Comparison of ENCODE assay signal across 8 cellular contexts in genomic region chrX:120560842-120561633, GRCh38. TPM values are rescaled to one million over a fixed set of nuclear protein-coding genes. Genes with fewer than 3 reads are reported as not detected.
A peak's percentile ranks its signal among the peaks of the same experiment; 100 is the strongest.
DNase-seq lines count a peak whose midpoint lies in the region; ATAC-seq, FAIRE-seq and TF ChIP-seq lines count a peak whose summit lies in the region.

Gene CUL4B, minus strand, starts transcription at chrX:120560962. Its CDS starts 324 bp downstream, at chrX:120560638.

- H2AFZ ChIP-seq in H1 (ENCODE audit: low read length) = peak within 1 kb of the TSS; percentile 53; the same call in 1 of the 2 replicates

- peak; percentile 48 to 84 for TF ChIP-seq POLR2A in H1 (IDR thresholded peaks at IDR 0.05; ENCODE audit: control extremely low read depth in 1 of 2, low read depth in 2 of 2, low read length in 2 of 2)

- H3K9me3 Mint-ChIP-seq in activated CD8-positive, alpha-beta memory T cell treated with anti-CD3 and anti-CD28 coated beads, Interleukin-2, amount 10 ng/mL, durations not matched to agents 7 days and 5 days (ENCODE audit: low read depth) = no peaks in the 10 kb centered on the region

- peak within 1 kb of the TSS; percentile 96 for H4K8ac ChIP-seq in H1 (ENCODE audit: extremely low read depth, insufficient read depth, low read length)
- H4K8ac ChIP-seq in mesendoderm (ENCODE audit: low read depth, low read length) = peak within 1 kb of the TSS; percentile 89

- H2BK5ac ChIP-seq in H1 (ENCODE audit: low read depth, low read length) (peak within 1 kb of the TSS; percentile 71; the same call in 1 of the 2 replicates), mesendoderm (ENCODE audit: low read length) (no peak within 1 kb of the TSS)

- H3K27ac Mint-ChIP-seq in activated CD8-positive, alpha-beta memory T cell treated with anti-CD3 and anti-CD28 coated beads, Interleukin-2, amount 10 ng/mL, durations not matched to agents 7 days and 5 days = peak within 1 kb of the TSS; percentile 89

- no peak within 1 kb of the TSS for H3K23ac ChIP-seq in H1 (ENCODE audit: insufficient read length)
- H3K23ac ChIP-seq in mesendoderm (ENCODE audit: low read length) = no peak within 1 kb of the TSS

- TF ChIP-seq EP300 in H1 (IDR thresholded peaks at IDR 0.05; ENCODE audit: borderline replicate concordance in 1 of 2, low read depth in 2 of 2, low read length in 2 of 2) = no peak

- H4K5ac ChIP-seq in H1 (ENCODE audit: insufficient read length, low read depth, low read length) (peak within 1 kb of the TSS; percentile 91), mesendoderm (ENCODE audit: low read length) (no peak within 1 kb of the TSS)

- peak; percentile 84 for ATAC-seq in GM21381 (IDR thresholded peaks at IDR 0.05; ENCODE audit: unreplicated experiment)
- ATAC-seq in activated CD8-positive, alpha-beta memory T cell treated with anti-CD3 and anti-CD28 coated beads, Interleukin-2, amount 10 ng/mL, durations not matched to agents 7 days and 5 days = peak; percentile 90

- peaks cover 6% of the 10 kb centered on the region; the same call in 1 of the 2 replicates for H3K23me2 ChIP-seq in H1 (ENCODE audit: low read depth, low read length)

- peaks cover 7% of the 10 kb centered on the region for H3K36me3 Mint-ChIP-seq in activated CD8-positive, alpha-beta memory T cell treated with anti-CD3 and anti-CD28 coated beads, Interleukin-2, amount 10 ng/mL, durations not matched to agents 7 days and 5 days

- peak within 1 kb of the TSS; percentile 85 to 96 for H3K4me2 ChIP-seq in H1 (ENCODE audit: insufficient read depth in 1 of 2, low read depth in 2 of 2, low read length in 2 of 2)
- peak within 1 kb of the TSS; percentile 52 for H3K4me2 ChIP-seq in mesendoderm (ENCODE audit: low read length)

- H3K79me2 ChIP-seq in H1 (ENCODE audit: control insufficient read depth in 1 of 2, insufficient read depth in 2 of 2, low read length in 2 of 2) (peaks cover 0 to 25% of the 10 kb centered on the region in 2 experiments; a peak in 2 of 4 replicates), mesendoderm (ENCODE audit: control insufficient read depth, insufficient read depth, low read length) (peaks cover 2% of the 10 kb centered on the region)

- no peak within 1 kb of the TSS for H3K14ac ChIP-seq in H1 (ENCODE audit: insufficient read length)

- H3K4me1 Mint-ChIP-seq in activated CD8-positive, alpha-beta memory T cell treated with anti-CD3 and anti-CD28 coated beads, Interleukin-2, amount 10 ng/mL, durations not matched to agents 7 days and 5 days = peaks cover 21% of the 10 kb centered on the region

- H3K27ac ChIP-seq in H1 (ENCODE audit: low read depth, low read length) = peak within 1 kb of the TSS; percentile 86
- H3K27ac ChIP-seq in mesendoderm (ENCODE audit: low read depth, low read length) = peak within 1 kb of the TSS; percentile 97

- H2BK12ac ChIP-seq in H1 (ENCODE audit: low read depth, low read length) = peak within 1 kb of the TSS; percentile 50; the same call in 1 of the 2 replicates

- H3K4me3 ChIP-seq in H1 (ENCODE audit: extremely low read depth in 1 of 4, insufficient read depth in 2 of 4, low read depth in 3 of 4, low read length in 4 of 4) = peak within 1 kb of the TSS; percentile 71 to 95 (median 79)
- H3K4me3 ChIP-seq in mesendoderm (ENCODE audit: low read length) = peak within 1 kb of the TSS; percentile 54

- H3K4me1 ChIP-seq in H1 (replicated peaks in 1 of 4; ENCODE audit: control insufficient read depth in 3 of 4, insufficient read depth in 4 of 4, low read length in 3 of 4) = no peaks in the 10 kb centered on the region; a peak in 2 of 7 replicates
- H3K4me1 ChIP-seq in mesendoderm (ENCODE audit: control insufficient read depth, low read depth, low read length) = no peaks in the 10 kb centered on the region

- CTCF ChIA-PET in activated CD8-positive, alpha-beta memory T cell treated with anti-CD3 and anti-CD28 coated beads, Interleukin-2, amount 10 ng/mL, durations not matched to agents 7 days and 5 days (lab: Charles Lee) = interaction anchor here (1.0 to 2.6 kb wide), 3 partner anchors 16 to 43 kb away, joined by 3 to 12 read pairs (median 3); partner anchors contain the start of gene MCTS1
- CTCF ChIA-PET in H1 (lab: Charles Lee; ENCODE audit: partially characterized antibody) = interaction anchor here (1.1 kb wide), 1 partner anchor 75 kb away, joined by 3 read pairs; no protein-coding TSS in a partner anchor

- no peaks in the 10 kb centered on the region for H3K9me3 ChIP-seq in H1 (ENCODE audit: insufficient read depth in 2 of 2, low read depth in 1 of 2, low read length in 1 of 2)

- TF ChIP-seq CTCF in H1 (IDR thresholded peaks at IDR 0.05; ENCODE audit: control extremely low read depth in 1 of 3, insufficient read depth in 1 of 3, low read depth in 1 of 3, low read length in 3 of 3) = no peak

- peak within 1 kb of the TSS; percentile 91 for H3K4me3 Mint-ChIP-seq in activated CD8-positive, alpha-beta memory T cell treated with anti-CD3 and anti-CD28 coated beads, Interleukin-2, amount 10 ng/mL, durations not matched to agents 7 days and 5 days

- no peaks in the 10 kb centered on the region for H4K20me1 ChIP-seq in H1 (replicated peaks in 1 of 2; ENCODE audit: control insufficient read depth in 1 of 2, insufficient read depth in 2 of 2, low read length in 2 of 2)

- no peak within 1 kb of the TSS for H2BK15ac ChIP-seq in H1 (ENCODE audit: low read length)
- H2BK15ac ChIP-seq in mesendoderm (replicated peaks; ENCODE audit: low read depth) = no peak within 1 kb of the TSS

- TF ChIP-seq RAD21 in H1 (IDR thresholded peaks at IDR 0.05 in 1 of 2, conservative IDR thresholded peaks at IDR 0.05 in 1 of 2; ENCODE audit: low read depth in 2 of 2, low read length in 2 of 2) = no peak

- H3K4ac ChIP-seq in H1 (replicated peaks; ENCODE audit: insufficient read length, low read depth, low read length) (peak within 1 kb of the TSS; percentile 69), mesendoderm (ENCODE audit: low read depth, low read length) (peak within 1 kb of the TSS; percentile 87)

- peaks cover 0 to 14% (median 1%) of the 10 kb centered on the region in 4 experiments; a peak in 2 of 8 replicates for H3K36me3 ChIP-seq in H1 (ENCODE audit: control insufficient read depth in 2 of 4, insufficient read depth in 4 of 4, low read length in 3 of 4)
- H3K36me3 ChIP-seq in mesendoderm (ENCODE audit: control insufficient read depth, insufficient read depth, low read length) = no peaks in the 10 kb centered on the region

- peak within 1 kb of the TSS; percentile 82 for H3K56ac ChIP-seq in H1 (replicated peaks; ENCODE audit: insufficient read length, low read depth, low read length)
- peak within 1 kb of the TSS; percentile 91 for H3K56ac ChIP-seq in mesendoderm (ENCODE audit: low read length)

- H3K27me3 Mint-ChIP-seq in activated CD8-positive, alpha-beta memory T cell treated with anti-CD3 and anti-CD28 coated beads, Interleukin-2, amount 10 ng/mL, durations not matched to agents 7 days and 5 days = no peaks in the 10 kb centered on the region

- POLR2A ChIA-PET in H1 (lab: Charles Lee; ENCODE audit: partially characterized antibody) = interaction anchor here (0.6 to 2.3 kb wide), 6 partner anchors 14 to 1298 kb away, joined by 3 to 10 read pairs (median 4); partner anchors contain the start of gene MCTS1

- H4K91ac ChIP-seq in H1 (replicated peaks; ENCODE audit: insufficient read length, low read length) = peak within 1 kb of the TSS; percentile 95

- WGBS in H1 (ENCODE audit: extremely low coverage in 1 of 2, insufficient coverage in 1 of 2, insufficient read length in 1 of 2, insufficient replicate concordance in 2 of 2, low coverage in 1 of 2, low lambda C conversion rate in 2 of 2, missing lambda C conversion rate in 1 of 2), 2 experiments = 6% methylated on average over 9 of the region's 54 CpGs; no CpG with 5 or more reads in 1 of the 2 experiments
- no CpG with 5 or more reads among the region's 54 CpGs for WGBS in mesendoderm (ENCODE audit: extremely low coverage, insufficient coverage, low lambda C conversion rate)

- H3K18ac ChIP-seq in H1 (ENCODE audit: extremely low read depth, low read length) (peak within 1 kb of the TSS; percentile 60; the same call in 1 of the 2 replicates), mesendoderm (ENCODE audit: low read length) (peak within 1 kb of the TSS; percentile 98)

- H2BK120ac ChIP-seq in H1 (replicated peaks; ENCODE audit: low read depth, low read length) = no peak within 1 kb of the TSS
- peak within 1 kb of the TSS; percentile 61 for H2BK120ac ChIP-seq in mesendoderm (ENCODE audit: low read depth, low read length)

- H2BK20ac ChIP-seq in H1 (ENCODE audit: low read length) = no peak within 1 kb of the TSS

- FAIRE-seq in H1 (lab: Jason Lieb, UNC) = no peak

- no peaks in the 10 kb centered on the region for H3K27me3 ChIP-seq in H1 (replicated peaks in 1 of 4; ENCODE audit: control insufficient read depth in 3 of 4, extremely low read depth in 1 of 4, insufficient read depth in 3 of 4, low read length in 3 of 4)
- H3K27me3 ChIP-seq in mesendoderm (ENCODE audit: insufficient read depth, low read length, poor library complexity) = no peaks in the 10 kb centered on the region

- peak; percentile 81 for DNase-seq in COLO829 (ENCODE audit: low spot score)
- DNase-seq in HUDEP-2 (lab: John Stamatoyannopoulos, UW; ENCODE audit: unreplicated experiment in 76 of 76) = peak in 75 of 76 experiments; percentile 14 to 88 (median 76)
- DNase-seq in NOMO-1 treated with dmso at 0.1 percent for 144 hours (lab: John Stamatoyannopoulos, UW; ENCODE audit: unreplicated experiment) = peak; percentile 79
- DNase-seq in activated CD8-positive, alpha-beta memory T cell treated with anti-CD3 and anti-CD28 coated beads, Interleukin-2, amount 10 ng/mL, durations not matched to agents 7 days and 5 days = peak; percentile 95
- DNase-seq in H1 (ENCODE audit: low read depth in 1 of 2, low spot score in 2 of 2) = peak; percentile 78 to 88
- DNase-seq in mesendoderm = peak; percentile 98
- peak; percentile 78 for DNase-seq in stimulated activated CD8-positive, alpha-beta memory T cell treated with anti-CD3 and anti-CD28 coated beads, Interleukin-12 subunit alpha, Interleukin-12 subunit beta, amount 100 ng/mL, for 4 hours (ENCODE audit: low read depth)

- H3K79me1 ChIP-seq in H1 (ENCODE audit: low read depth, low read length) (no peaks in the 10 kb centered on the region), mesendoderm (ENCODE audit: low read length) (no peaks in the 10 kb centered on the region)

- no peak within 1 kb of the TSS for H2AK5ac ChIP-seq in H1 (ENCODE audit: low read depth, low read length)
- no peak within 1 kb of the TSS for H2AK5ac ChIP-seq in mesendoderm (ENCODE audit: low read length)

- H3K9ac ChIP-seq in H1 (replicated peaks in 1 of 4; ENCODE audit: extremely low read depth in 1 of 4, low read depth in 3 of 4, low read length in 3 of 4) (peak within 1 kb of the TSS; percentile 38 to 92 (median 83)), mesendoderm (ENCODE audit: low read length) (peak within 1 kb of the TSS; percentile 82)

RNA-seq across cellular contexts. Expression of gene CUL4B, which starts in this region (rescaled TPM):
- total RNA-seq in activated CD8-positive, alpha-beta memory T cell treated with anti-CD3 and anti-CD28 coated beads, Interleukin-2, amount 10 ng/mL, durations not matched to agents 7 days and 5 days = 10 to 100 TPM; 31.1 to 32.9 TPM
- total RNA-seq in H1 (2021; fragmentation: NEBNext Ultra II Directional; extraction: Animal tissue kit (Norgen Biotek cat#: 25700)) = 44.0 and 46.1 TPM in 2 replicates
- 9.0 and 11.7 TPM in 2 replicates for polyA plus RNA-seq in H1 (2011; rRNA removed)
- polyA plus RNA-seq in H1 (2011; cell fraction: cytosol; rRNA removed) = 12.6 TPM
- polyA plus RNA-seq in H1 (2011; cell fraction: nucleus; rRNA removed) = 37.6 TPM
- polyA plus RNA-seq in H1 (2012, experiment 1 of 2) = 13.8 to 27.3 TPM (median 16.5 TPM) in 4 replicates
- 2.5 TPM for polyA plus RNA-seq in H1 (2012, experiment 2 of 2)
- polyA plus RNA-seq in H1 (2013, experiment 1 of 2) = 26.4 TPM
- polyA plus RNA-seq in H1 (2013, experiment 2 of 2) = 25.0 TPM
- polyA minus RNA-seq in H1 (2011; rRNA and poly(A)+ RNA removed) = 118 and 128 TPM in 2 replicates
- polyA minus RNA-seq in H1 (2011; cell fraction: cytosol; rRNA and poly(A)+ RNA removed) = 19.9 TPM
- polyA minus RNA-seq in H1 (2011; cell fraction: nucleus; rRNA and poly(A)+ RNA removed) = 63.6 TPM
- polyA plus RNA-seq in mesendoderm (2013, experiment 1 of 2) = 23.1 TPM
- polyA plus RNA-seq in mesendoderm (2013, experiment 2 of 2) = 22.8 TPM

Comparison
In these comparisons a context has a peak if more than half of its experiments do, and no peak if none do; other contexts are left out.
1. Peak in every context shown above with its lines: DNase-seq, ATAC-seq, H3K4me3 ChIP-seq and H3K27ac ChIP-seq.